16 cellular contexts compared by ENCODE assay signal in genomic region chr12:62263956-62264355, GRCh38. TPM values are rescaled to one million over a fixed set of nuclear protein-coding genes. Genes with fewer than 3 reads are reported as not detected.
DNase-seq lines count a peak whose midpoint lies in the region; TF ChIP-seq lines count a peak whose summit lies in the region.
"Had no signal": no experiment of that assay in that cellular context is flagged by ENCODE, and none has a peak within 500 bp of the region (broad histone marks: within the 10 kb centered on the region; RNA-seq: fewer than 3 reads in every experiment).

No MANE protein-coding gene starts in this region.

- TF ChIP-seq CTCF in OCI-LY3 (IDR thresholded peaks at IDR 0.05; ENCODE audit: low read depth, low read length) = no peak
- no peak for TF ChIP-seq CTCF in neutrophil (IDR thresholded peaks at IDR 0.05)
- no peak for TF ChIP-seq CTCF in HFFc6 (IDR thresholded peaks at IDR 0.05)
- TF ChIP-seq CTCF in osteoblast (IDR thresholded peaks at IDR 0.05; ENCODE audit: extremely low read depth, low read depth, low read length) = no peak

- H3K27me3 ChIP-seq in OCI-LY3 (ENCODE audit: low read depth, low read length) = no peaks in the 10 kb centered on the region
- H3K27me3 ChIP-seq in neutrophil = no peaks in the 10 kb centered on the region
- H3K27me3 ChIP-seq in osteoblast (ENCODE audit: insufficient read depth, low read length) = no peaks in the 10 kb centered on the region
- H3K27me3 ChIP-seq: brain microvascular endothelial cell, sigmoid colon had no signal

- H2AFZ ChIP-seq in OCI-LY3 (ENCODE audit: low read depth, low read length) (no peak overlapping the region), osteoblast (ENCODE audit: low read length) (no peak overlapping the region)

- peaks cover 64% of the 10 kb centered on the region for H3K4me1 ChIP-seq in OCI-LY3 (ENCODE audit: low read length)
- peaks cover 76 to 79% of the 10 kb centered on the region in 2 experiments for H3K4me1 ChIP-seq in neutrophil (ENCODE audit: control insufficient read depth in 1 of 2, insufficient read depth in 1 of 2, low read depth in 1 of 2, low read length in 1 of 2)
- peaks cover 23% of the 10 kb centered on the region for H3K4me1 ChIP-seq in osteoblast (ENCODE audit: insufficient read depth, low read length)

- CTCF ChIA-PET in activated naive CD4-positive, alpha-beta T cell treated with anti-CD3 and anti-CD28 coated beads, Interleukin-2, amount 10 ng/mL, durations not matched to agents 7 days and 5 days (lab: Charles Lee) = no interaction called here

- no peaks in the 10 kb centered on the region for H3K9me3 ChIP-seq in OCI-LY3 (ENCODE audit: insufficient read depth, low read length)
- no peaks in the 10 kb centered on the region for H3K9me3 ChIP-seq in neutrophil
- H3K9me3 ChIP-seq in osteoblast (ENCODE audit: low read depth, low read length) = no peaks in the 10 kb centered on the region
- H3K9me3 ChIP-seq: sigmoid colon had no signal

- intact Hi-C loops in cardiac septum (cut with DNase I) = loop anchor here (5.0 to 10.0 kb wide), 2 partner anchors 51 to 203 kb away; partner anchors contain the start of gene MON2

- H3K4me3 ChIP-seq in OCI-LY3 (ENCODE audit: low read length) (peak overlapping the region; percentile 53), neutrophil (ENCODE audit: low read depth in 1 of 2, low read length in 1 of 2) (peak overlapping the region in 1 of 2 experiments; percentile 94), osteoblast (ENCODE audit: insufficient read depth, low read length) (no peak overlapping the region)
- H3K4me3 ChIP-seq: lung, sigmoid colon had no signal

- H3K79me2 ChIP-seq in OCI-LY3 (ENCODE audit: low read length) (peaks cover 88% of the 10 kb centered on the region), osteoblast (ENCODE audit: insufficient read depth, low read length) (peaks cover 86% of the 10 kb centered on the region)

- no peaks in the 10 kb centered on the region for H3K36me3 ChIP-seq in OCI-LY3 (replicated peaks; ENCODE audit: low read depth, low read length)
- H3K36me3 ChIP-seq in neutrophil = no peaks in the 10 kb centered on the region
- no peaks in the 10 kb centered on the region for H3K36me3 ChIP-seq in osteoblast (ENCODE audit: insufficient read depth, low read length)
- H3K36me3 ChIP-seq: brain microvascular endothelial cell, sigmoid colon had no signal

- peaks cover 55% of the 10 kb centered on the region for H3K36me3 Mint-ChIP-seq in activated T-cell treated with anti-CD3 and anti-CD28 coated beads, Interleukin-2, amount 50 U/mL, for 24 hours (ENCODE audit: low read depth)
- peaks cover 39% of the 10 kb centered on the region for H3K36me3 Mint-ChIP-seq in activated naive CD4-positive, alpha-beta T cell treated with anti-CD3 and anti-CD28 coated beads, Interleukin-2, amount 10 ng/mL, durations not matched to agents 7 days and 5 days
- H3K36me3 Mint-ChIP-seq in HFFc6 (ENCODE audit: low read depth) = peaks cover 10% of the 10 kb centered on the region

- DNase-seq in activated T-cell treated with anti-CD3 and anti-CD28 coated beads, Interleukin-2, amount 50 U/mL, for 24 hours = no peak
- DNase-seq in activated T-cell treated with anti-CD3 and anti-CD28 coated beads, Interleukin-2, amount 50 U/mL, for 1 hour = no peak
- peak; percentile 24 for DNase-seq in activated naive CD4-positive, alpha-beta T cell treated with anti-CD3 and anti-CD28 coated beads, Interleukin-2, amount 10 ng/mL, durations not matched to agents 7 days and 5 days
- no peak for DNase-seq in HFFc6
- no peak for DNase-seq in osteoblast (ENCODE audit: insufficient read length, low spot score, missing footprints)
- no peak for DNase-seq in cardiac septum (ENCODE audit: low spot score)
- DNase-seq: brain microvascular endothelial cell, H7, KBM-7, NCI-H1694 treated with DMSO at 0.1 percent for 48 hours, sigmoid colon, substantia nigra, T1000 had no signal

- H3K4me2 ChIP-seq in OCI-LY3 (ENCODE audit: low read length) = peak overlapping the region; percentile 57
- no peak overlapping the region for H3K4me2 ChIP-seq in osteoblast (ENCODE audit: insufficient read depth, low read length)

- H3K9me3 Mint-ChIP-seq in activated T-cell treated with anti-CD3 and anti-CD28 coated beads, Interleukin-2, amount 50 U/mL, for 24 hours = no peaks in the 10 kb centered on the region
- no peaks in the 10 kb centered on the region for H3K9me3 Mint-ChIP-seq in activated naive CD4-positive, alpha-beta T cell treated with anti-CD3 and anti-CD28 coated beads, Interleukin-2, amount 10 ng/mL, durations not matched to agents 7 days and 5 days
- no peaks in the 10 kb centered on the region for H3K9me3 Mint-ChIP-seq in HFFc6

- peaks cover 66% of the 10 kb centered on the region for H3K4me1 Mint-ChIP-seq in activated T-cell treated with anti-CD3 and anti-CD28 coated beads, Interleukin-2, amount 50 U/mL, for 24 hours (ENCODE audit: low read depth)
- peaks cover 56% of the 10 kb centered on the region for H3K4me1 Mint-ChIP-seq in activated naive CD4-positive, alpha-beta T cell treated with anti-CD3 and anti-CD28 coated beads, Interleukin-2, amount 10 ng/mL, durations not matched to agents 7 days and 5 days
- peaks cover 73% of the 10 kb centered on the region for H3K4me1 Mint-ChIP-seq in HFFc6 (ENCODE audit: low read depth)

- H3K27ac ChIP-seq in OCI-LY3 (ENCODE audit: low read length) (no peak overlapping the region), neutrophil (peak overlapping the region; percentile 97), osteoblast (ENCODE audit: low read depth, low read length) (no peak overlapping the region)
- H3K27ac ChIP-seq: brain microvascular endothelial cell, sigmoid colon had no signal

- peaks cover 68% of the 10 kb centered on the region for H4K20me1 ChIP-seq in OCI-LY3 (ENCODE audit: insufficient read depth, low read length)
- H4K20me1 ChIP-seq in osteoblast (ENCODE audit: insufficient read depth, low read length) = peaks cover 25% of the 10 kb centered on the region

- peak overlapping the region; percentile 97 for H3K4me3 Mint-ChIP-seq in activated T-cell treated with anti-CD3 and anti-CD28 coated beads, Interleukin-2, amount 50 U/mL, for 24 hours
- H3K4me3 Mint-ChIP-seq in activated naive CD4-positive, alpha-beta T cell treated with anti-CD3 and anti-CD28 coated beads, Interleukin-2, amount 10 ng/mL, durations not matched to agents 7 days and 5 days = peak overlapping the region; percentile 88
- H3K4me3 Mint-ChIP-seq in HFFc6 = no peak overlapping the region

- no peaks in the 10 kb centered on the region for H3K27me3 Mint-ChIP-seq in activated T-cell treated with anti-CD3 and anti-CD28 coated beads, Interleukin-2, amount 50 U/mL, for 24 hours
- no peaks in the 10 kb centered on the region for H3K27me3 Mint-ChIP-seq in activated naive CD4-positive, alpha-beta T cell treated with anti-CD3 and anti-CD28 coated beads, Interleukin-2, amount 10 ng/mL, durations not matched to agents 7 days and 5 days
- H3K27me3 Mint-ChIP-seq in HFFc6 (ENCODE audit: insufficient read depth) = no peaks in the 10 kb centered on the region

- peak overlapping the region; percentile 89 for H3K27ac Mint-ChIP-seq in activated T-cell treated with anti-CD3 and anti-CD28 coated beads, Interleukin-2, amount 50 U/mL, for 24 hours
- peak overlapping the region; percentile 93 for H3K27ac Mint-ChIP-seq in activated naive CD4-positive, alpha-beta T cell treated with anti-CD3 and anti-CD28 coated beads, Interleukin-2, amount 10 ng/mL, durations not matched to agents 7 days and 5 days
- H3K27ac Mint-ChIP-seq in HFFc6 = no peak overlapping the region

- H3K9ac ChIP-seq in OCI-LY3 (ENCODE audit: low read length) = no peak overlapping the region

RNA-seq across cellular contexts. Expression of gene USP15, which starts 3.8 kb away (rescaled TPM):
- 10 to 100 TPM; 48.8 to 63.5 (median 54.9) TPM for total RNA-seq in HFFc6 (2021; fragmentation: NEBNext Ultra II Directional; extraction: Animal tissue kit (Norgen Biotek cat#: 25700))
- 51.4 and 53.9 TPM in 2 replicates for total RNA-seq in osteoblast
- 62.6 TPM for total RNA-seq in cardiac septum
